In the genomic region with DNA sequence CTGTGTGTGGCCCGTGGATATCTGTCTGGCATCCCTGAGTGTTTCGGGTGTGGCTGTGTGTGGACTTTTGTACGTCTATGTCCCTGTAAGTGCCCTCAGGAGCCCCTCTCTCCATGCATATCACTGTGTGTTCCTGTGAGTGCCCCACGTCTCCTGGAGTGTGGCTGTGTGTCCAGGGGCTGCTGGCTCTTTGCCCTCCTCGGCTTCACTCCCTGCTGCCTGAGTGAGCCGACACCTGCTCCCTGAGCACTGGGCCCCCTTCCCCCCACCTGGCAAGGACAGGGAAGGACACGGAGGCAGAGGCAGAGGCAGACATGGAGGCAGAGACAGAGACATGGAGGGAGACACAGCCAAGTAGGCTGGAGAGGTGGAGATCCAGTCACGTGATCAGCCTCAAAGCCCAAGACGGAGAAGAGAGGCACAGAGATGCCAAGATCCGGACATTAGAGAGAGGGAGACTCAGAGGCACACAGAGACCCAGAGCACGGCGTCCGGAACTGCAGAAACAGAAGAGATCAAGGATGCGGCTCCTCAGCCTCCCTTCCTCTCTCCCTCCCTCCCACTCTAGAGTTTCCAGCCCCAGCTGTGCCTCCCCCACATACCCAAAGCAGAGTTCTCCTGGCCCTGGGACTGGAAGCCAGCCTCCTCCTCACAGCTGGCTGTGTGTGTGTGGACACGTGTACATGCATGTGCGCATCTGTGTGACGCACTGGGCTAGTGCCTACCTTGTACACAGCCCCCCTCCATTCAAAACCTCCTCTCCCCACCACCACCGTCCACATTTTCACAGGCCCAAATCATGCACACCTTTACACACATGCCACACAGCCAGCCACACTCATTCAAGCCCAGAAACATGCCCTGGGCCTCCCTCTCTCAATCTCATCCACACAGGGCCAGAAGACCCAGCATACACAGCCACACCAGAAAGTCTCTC, we compare ENCODE assay signal across 9 cellular contexts. TPM values are rescaled to one million over a fixed set of nuclear protein-coding genes. Genes with fewer than 3 reads are reported as not detected.
DNase-seq lines count a peak whose midpoint lies in the region; ATAC-seq and TF ChIP-seq lines count a peak whose summit lies in the region.
"Had no signal": no experiment of that assay in that cellular context is flagged by ENCODE, and none has a peak within 500 bp of the region (broad histone marks: within the 10 kb centered on the region; RNA-seq: fewer than 3 reads in every experiment).

No MANE protein-coding gene starts in this region.

- WGBS in hepatocyte (ENCODE audit: low lambda C conversion rate, missing lambda C conversion rate) = 28% methylated on average over 18 of the region's 18 CpGs

- no peak overlapping the region for H2AFZ ChIP-seq in hepatocyte

- H3K27me3 ChIP-seq in ascending aorta (no peaks in the 10 kb centered on the region), hepatocyte (no peaks in the 10 kb centered on the region)

- peak overlapping the region; percentile 97 for H3K4me2 ChIP-seq in hepatocyte

- H3K4me1 Mint-ChIP-seq in Calu3 (ENCODE audit: low read depth, unreplicated experiment) = peaks cover 12% of the 10 kb centered on the region

- H3K27ac ChIP-seq in ascending aorta = peak overlapping the region; percentile 74 to 81
- H3K27ac ChIP-seq in hepatocyte = peak overlapping the region; percentile 99
- H3K27ac ChIP-seq: HL-60 had no signal

- H3K4me1 ChIP-seq in ascending aorta (peaks cover 24 to 36% of the 10 kb centered on the region in 2 donors), hepatocyte (ENCODE audit: insufficient read depth) (peaks cover 55% of the 10 kb centered on the region)

- no peaks in the 10 kb centered on the region for H3K9me2 ChIP-seq in hepatocyte (replicated peaks; ENCODE audit: insufficient read depth)

- peaks cover 34% of the 10 kb centered on the region for H3K36me3 Mint-ChIP-seq in Calu3 (ENCODE audit: insufficient read depth, unreplicated experiment)

- no peak for DNase-seq in Calu3
- DNase-seq in NCI-H187 (lab: John Stamatoyannopoulos, UW) = peak; percentile 45 to 71
- peak in 1 of 2 donors; percentile 79 for DNase-seq in ascending aorta (ENCODE audit: low spot score in 2 of 2)
- peak; percentile 73 for DNase-seq in hepatocyte (ENCODE audit: low spot score)
- DNase-seq in retinal pigment epithelial cell (ENCODE audit: low read depth) = no peak
- no peak for DNase-seq in NCI-H1694 treated with DMSO at 0.1 percent for 48 hours (lab: John Stamatoyannopoulos, UW)
- DNase-seq in stimulated activated CD4-positive, alpha-beta T cell treated with anti-CD3 and anti-CD28 coated beads, Interleukin-4, amount 100 ng/mL, for 24 hours = no peak

- no peaks in the 10 kb centered on the region for H3K27me3 Mint-ChIP-seq in Calu3 (ENCODE audit: unreplicated experiment)

- no peaks in the 10 kb centered on the region for H4K20me1 ChIP-seq in hepatocyte (ENCODE audit: insufficient read depth, poor library complexity, severe bottlenecking)

- H3K4me3 Mint-ChIP-seq in Calu3 (ENCODE audit: low read depth, unreplicated experiment) = peak overlapping the region; percentile 63

- intact Hi-C loops in Calu3 (cut with micrococcal nuclease; ENCODE audit: unreplicated experiment) (no loop called here), ascending aorta (cut with DNase I) (loop anchor here (1.0 to 5.0 kb wide), 2 partner anchors 37 to 41 kb away; partner anchors contain the start of gene WASF2)

- no peaks in the 10 kb centered on the region for H3K9me3 Mint-ChIP-seq in Calu3 (ENCODE audit: low read depth, unreplicated experiment)

- H3K9me3 ChIP-seq in ascending aorta = no peaks in the 10 kb centered on the region
- no peaks in the 10 kb centered on the region for H3K9me3 ChIP-seq in hepatocyte (ENCODE audit: low read depth)

- H3K79me2 ChIP-seq in hepatocyte = peaks cover 33% of the 10 kb centered on the region

- CTCF ChIA-PET in Calu3 (lab: Charles Lee) = no interaction called here

- TF ChIP-seq CTCF in Calu3 (IDR thresholded peaks at IDR 0.05; ENCODE audit: unreplicated experiment) = no peak
- TF ChIP-seq CTCF in ascending aorta (IDR thresholded peaks at IDR 0.05) = no peak
- no peak for TF ChIP-seq CTCF in hepatocyte (IDR thresholded peaks at IDR 0.05; ENCODE audit: poor library complexity)
- no peak for TF ChIP-seq CTCF in retinal pigment epithelial cell (conservative IDR thresholded peaks at IDR 0.05; ENCODE audit: low read depth, low read length)

- no TSS peak for BruUV-seq in Calu3 (replicated peaks; lab: Mats Ljungman, UMichigan)

- H3K4me3 ChIP-seq in ascending aorta (peak overlapping the region; percentile 57 to 66), hepatocyte (no peak overlapping the region), retinal pigment epithelial cell (ENCODE audit: low read length) (peak overlapping the region; percentile 50)

- no peak for ATAC-seq in GM21737 (IDR thresholded peaks at IDR 0.05; ENCODE audit: unreplicated experiment)

- H3K27ac Mint-ChIP-seq in Calu3 (ENCODE audit: unreplicated experiment) = peak overlapping the region; percentile 55

- peaks cover 10 to 16% of the 10 kb centered on the region in 2 donors for H3K36me3 ChIP-seq in ascending aorta
- H3K36me3 ChIP-seq in hepatocyte (replicated peaks; ENCODE audit: insufficient read depth, low read depth) = no peaks in the 10 kb centered on the region

RNA-seq across cellular contexts. Expression of gene WASF2, which starts 39.0 kb away (rescaled TPM):
- 79.5 and 84.2 TPM in 2 replicates for total RNA-seq in Calu3 (2022)
- 70.4 TPM for total RNA-seq in ascending aorta
- total RNA-seq in hepatocyte = 25.2 and 28.5 TPM in 2 replicates
- polyA plus RNA-seq in hepatocyte = 45.6 and 61.1 TPM in 2 replicates

Comparison
In these comparisons a context has a peak if more than half of its experiments do, and no peak if none do; other contexts are left out.
1. DNase-seq: peak in NCI-H187 (2 of 2) and hepatocyte (single experiment); none in Calu3 (single experiment), retinal pigment epithelial cell (single experiment), NCI-H1694 treated with DMSO at 0.1 percent for 48 hours (single experiment) and stimulated activated CD4-positive, alpha-beta T cell treated with anti-CD3 and anti-CD28 coated beads, Interleukin-4, amount 100 ng/mL, for 24 hours (single experiment).